In genomic region chr6:57221191-57221935, GRCh38 we compare ENCODE assay signal across 8 cellular contexts. TPM values are rescaled to one million over a fixed set of nuclear protein-coding genes. Genes with fewer than 3 reads are reported as not detected.
DNase-seq lines count a peak whose midpoint lies in the region; TF ChIP-seq lines count a peak whose summit lies in the region.

No MANE protein-coding gene starts in this region.

- in situ Hi-C loops in T47D (cut with HindIII; ENCODE audit: low pct_unique_long_range_greater_than_20kb, low sequenced_read_pairs): no loop called here

- H3K27ac ChIP-seq in MM.1S (ENCODE audit: low read length) (peak overlapping the region; percentile 25; the same call in 1 of the 2 replicates), smooth muscle cell (ENCODE audit: low read depth) (peak overlapping the region; percentile 64)

- H3K4me2 ChIP-seq in MM.1S (ENCODE audit: low read depth, low read length) (peak overlapping the region; percentile 92), smooth muscle cell (peak overlapping the region; percentile 96)

- H3K9me3 ChIP-seq in MM.1S (replicated peaks; ENCODE audit: insufficient read depth, low read length) (no peaks in the 10 kb centered on the region), smooth muscle cell (replicated peaks; ENCODE audit: low read depth) (no peaks in the 10 kb centered on the region)

- peak; percentile 34 for DNase-seq in DMS153 treated with DMSO at 0.1 percent for 48 hours (lab: John Stamatoyannopoulos, UW; ENCODE audit: unreplicated experiment)
- no peak for DNase-seq in DMS153 (lab: John Stamatoyannopoulos, UW)
- DNase-seq in HEK293T (ENCODE audit: extremely low spot score): peak; percentile 71
- peak; percentile 60 for DNase-seq in MM.1S
- DNase-seq in T-helper 9 cell: peak; percentile 48
- DNase-seq in T47D (ENCODE audit: low read depth in 1 of 2, low spot score in 1 of 2): peak; percentile 30 to 47
- peak; percentile 84 for DNase-seq in iPS-NIHi7 (ENCODE audit: extremely low spot score)
- peak; percentile 49 for DNase-seq in smooth muscle cell (lab: John Stamatoyannopoulos, UW; ENCODE audit: unreplicated experiment)

- H3K79me2 ChIP-seq in MM.1S (ENCODE audit: low read length) (peaks cover 40% of the 10 kb centered on the region), smooth muscle cell (ENCODE audit: low read depth) (peaks cover 58% of the 10 kb centered on the region)

- H2AFZ ChIP-seq in MM.1S (ENCODE audit: low read length): peak overlapping the region; percentile 96
- H2AFZ ChIP-seq in smooth muscle cell (ENCODE audit: low read depth): peak overlapping the region; percentile 88

- no peaks in the 10 kb centered on the region for H3K9me2 ChIP-seq in MM.1S (replicated peaks; ENCODE audit: insufficient read depth, low read length)

- CTCF ChIA-PET in HEK293T (lab: Yijun Ruan, JAX): interaction anchor here (0.6 to 1.0 kb wide), 3 partner anchors 9 to 41 kb away, joined by 3 read pairs; no protein-coding TSS in a partner anchor

- H3K4me1 ChIP-seq in MM.1S (ENCODE audit: low read length) (peaks cover 6% of the 10 kb centered on the region; the same call in 1 of the 2 replicates), smooth muscle cell (ENCODE audit: low read depth) (peaks cover 33% of the 10 kb centered on the region)

- WGBS in smooth muscle cell (ENCODE audit: low lambda C conversion rate): under 1% methylated on average over 33 of the region's 38 CpGs

- H3K9ac ChIP-seq in MM.1S (ENCODE audit: low read length) (peak overlapping the region; percentile 49), smooth muscle cell (ENCODE audit: low read depth) (peak overlapping the region; percentile 84)

- TF ChIP-seq CTCF in MM.1S (IDR thresholded peaks at IDR 0.05; ENCODE audit: low read length) (peak; percentile 35), smooth muscle cell (IDR thresholded peaks at IDR 0.05; ENCODE audit: borderline replicate concordance, insufficient read depth, poor library complexity, severe bottlenecking) (peak; percentile 28)

- H3K27me3 ChIP-seq in MM.1S (replicated peaks; ENCODE audit: insufficient read depth, low read length) (no peaks in the 10 kb centered on the region), smooth muscle cell (ENCODE audit: low read depth) (no peaks in the 10 kb centered on the region)

- POLR2A ChIA-PET in HEK293T (lab: Yijun Ruan, JAX): interaction anchor here (0.6 to 2.3 kb wide), 26 partner anchors 8 to 469 kb away, joined by 3 to 13 read pairs (median 4); partner anchors contain the start of genes BAG2 and ZNF451

- no peaks in the 10 kb centered on the region for H4K20me1 ChIP-seq in MM.1S (ENCODE audit: insufficient read depth, low read length)
- peaks cover 22% of the 10 kb centered on the region for H4K20me1 ChIP-seq in smooth muscle cell (ENCODE audit: low read depth)

- H3F3A ChIP-seq in MM.1S (ENCODE audit: insufficient read depth, low read length) (no peaks in the 10 kb centered on the region), smooth muscle cell (ENCODE audit: low read depth) (no peaks in the 10 kb centered on the region)

- no peaks in the 10 kb centered on the region for H3K36me3 ChIP-seq in MM.1S (replicated peaks; ENCODE audit: insufficient read depth, low read length)
- no peaks in the 10 kb centered on the region for H3K36me3 ChIP-seq in smooth muscle cell (ENCODE audit: low read depth)

- H3K4me3 ChIP-seq in MM.1S (ENCODE audit: low read length) (peak overlapping the region; percentile 92), smooth muscle cell (peak overlapping the region; percentile 99)

TF ChIP-seq in HEK293T, 16 proteins besides CTCF, POLR2A, EP300 and RAD21:
- TF ChIP-seq BHLHE40 (IDR thresholded peaks at IDR 0.05; ENCODE audit: borderline replicate concordance) (no peak), HDGF (IDR thresholded peaks at IDR 0.05; ENCODE audit: borderline replicate concordance) (no peak), ARNT (IDR thresholded peaks at IDR 0.05) (no peak), SP1 (IDR thresholded peaks at IDR 0.05) (no peak)
TF ChIP-seq in HEK293T: peak in this region for 0.

RNA-seq across cellular contexts. Expression of gene RAB23, which starts 0.7 kb away (rescaled TPM):
- 95.3 and 112 TPM in 2 replicates for total RNA-seq in smooth muscle cell
- polyA plus RNA-seq in smooth muscle cell: 46.3 and 51.4 TPM in 2 replicates

RNA-seq across cellular contexts. Expression of gene BAG2, which starts 49.2 kb away (rescaled TPM):
- total RNA-seq in smooth muscle cell: 15.7 and 16.4 TPM in 2 replicates
- polyA plus RNA-seq in smooth muscle cell: 12.0 and 12.4 TPM in 2 replicates
